Comparison of ENCODE assay signal across 25 cellular contexts in the genomic region with DNA sequence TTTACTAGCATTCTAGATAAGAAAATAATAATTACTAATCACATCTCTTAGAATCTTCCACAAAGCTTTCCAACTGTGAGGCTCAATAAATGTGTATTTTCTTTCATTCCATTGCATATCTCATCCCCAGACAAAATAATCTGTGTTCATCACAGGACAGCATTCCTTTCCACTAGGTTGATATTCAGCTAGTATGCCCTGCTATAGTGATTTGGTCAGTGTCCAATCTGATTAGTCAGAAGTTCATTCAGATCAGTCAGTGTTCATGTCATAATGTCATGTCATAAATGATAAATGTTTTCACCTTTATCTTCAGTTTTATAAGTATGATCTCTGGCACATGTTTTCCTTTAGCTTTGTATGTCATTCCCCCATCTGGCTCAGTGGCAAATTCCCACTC.
"Had no signal": no experiment of that assay in that cellular context is flagged by ENCODE, and none has a peak within 500 bp of the region (broad histone marks: within the 10 kb centered on the region; RNA-seq: fewer than 3 reads in every experiment).

No MANE protein-coding gene starts in this region.

- H3K9me3 ChIP-seq: colonic mucosa, esophagus muscularis mucosa, heart left ventricle, left lung, ovary, prostate gland, right atrium auricular region, spleen, upper lobe of left lung had no signal

- ATAC-seq: activated CD4-positive, alpha-beta T cell treated with anti-CD3 and anti-CD28 coated beads for 36 hours; effector memory CD8-positive, alpha-beta T cell; heart left ventricle; left lung; natural killer cell treated with Interleukin-12 subunit alpha and Interleukin-12 subunit beta and Interleukin-15 and Interleukin-18, amount 100 ng/mL, for 72 hours had no signal

- H3K27ac Mint-ChIP-seq: activated B cell treated with CpG ODN at 0.5 μM for 24 hours; activated CD4-positive, alpha-beta T cell treated with anti-CD3 and anti-CD28 coated beads for 36 hours; activated naive CD4-positive, alpha-beta T cell treated with anti-CD3 and anti-CD28 coated beads, Interleukin-2, amount 10 ng/mL, durations not matched to agents 7 days and 5 days; effector memory CD8-positive, alpha-beta T cell; natural killer cell treated with Interleukin-12 subunit alpha and Interleukin-12 subunit beta and Interleukin-15 and Interleukin-18, amount 100 ng/mL, for 72 hours; T-helper 1 cell treated with Interleukin-12 subunit alpha and Interleukin-12 subunit beta and Interleukin-4 antibody, amounts not matched to agents 30 μg/mL and 1 μg/mL, for 36 hours had no signal

- H3K4me1 Mint-ChIP-seq: activated B cell treated with CpG ODN at 0.5 μM for 24 hours; activated CD4-positive, alpha-beta T cell treated with anti-CD3 and anti-CD28 coated beads for 36 hours; activated naive CD4-positive, alpha-beta T cell treated with anti-CD3 and anti-CD28 coated beads, Interleukin-2, amount 10 ng/mL, durations not matched to agents 7 days and 5 days; central memory CD8-positive, alpha-beta T cell had no signal

- H3K4me3 Mint-ChIP-seq: activated B cell treated with CpG ODN at 0.5 μM for 24 hours; activated CD4-positive, alpha-beta T cell treated with anti-CD3 and anti-CD28 coated beads for 36 hours; activated naive CD4-positive, alpha-beta T cell treated with anti-CD3 and anti-CD28 coated beads, Interleukin-2, amount 10 ng/mL, durations not matched to agents 7 days and 5 days; central memory CD8-positive, alpha-beta T cell; effector memory CD8-positive, alpha-beta T cell; natural killer cell treated with Interleukin-12 subunit alpha and Interleukin-12 subunit beta and Interleukin-15 and Interleukin-18, amount 100 ng/mL, for 72 hours; T-helper 1 cell treated with Interleukin-12 subunit alpha and Interleukin-12 subunit beta and Interleukin-4 antibody, amounts not matched to agents 30 μg/mL and 1 μg/mL, for 36 hours had no signal

- H3K4me3 ChIP-seq: colonic mucosa, dorsolateral prefrontal cortex, esophagus muscularis mucosa, heart left ventricle, left lung, ovary, prostate gland, right atrium auricular region, spleen, upper lobe of left lung had no signal

- H3K27me3 Mint-ChIP-seq: activated B cell treated with CpG ODN at 0.5 μM for 24 hours; activated CD4-positive, alpha-beta T cell treated with anti-CD3 and anti-CD28 coated beads for 36 hours; activated naive CD4-positive, alpha-beta T cell treated with anti-CD3 and anti-CD28 coated beads, Interleukin-2, amount 10 ng/mL, durations not matched to agents 7 days and 5 days; central memory CD8-positive, alpha-beta T cell; effector memory CD8-positive, alpha-beta T cell; natural killer cell treated with Interleukin-12 subunit alpha and Interleukin-12 subunit beta and Interleukin-15 and Interleukin-18, amount 100 ng/mL, for 72 hours had no signal

- H3K9me3 Mint-ChIP-seq: activated B cell treated with CpG ODN at 0.5 μM for 24 hours had no signal

- H3K36me3 ChIP-seq: brain microvascular endothelial cell, colonic mucosa, esophagus muscularis mucosa, heart left ventricle, left lung, ovary, prostate gland, right atrium auricular region, spleen, upper lobe of left lung had no signal

- H3K4me1 ChIP-seq: colonic mucosa, esophagus muscularis mucosa, heart left ventricle, left lung, prostate gland, right atrium auricular region, spleen, upper lobe of left lung had no signal

- H3K36me3 Mint-ChIP-seq: activated naive CD4-positive, alpha-beta T cell treated with anti-CD3 and anti-CD28 coated beads, Interleukin-2, amount 10 ng/mL, durations not matched to agents 7 days and 5 days; natural killer cell treated with Interleukin-12 subunit alpha and Interleukin-12 subunit beta and Interleukin-15 and Interleukin-18, amount 100 ng/mL, for 72 hours had no signal

- DNase-seq: activated B cell treated with CpG ODN at 0.5 μM for 24 hours; activated CD4-positive, alpha-beta T cell treated with anti-CD3 and anti-CD28 coated beads for 36 hours; activated CD4-positive, alpha-beta T cell treated with anti-CD3 and anti-CD28 coated beads, Interleukin-2, amount 50 U/mL, for 48 hours; activated effector memory CD4-positive, alpha-beta T cell treated with Interleukin-2 at 50 U/mL for 16 hours; activated naive CD4-positive, alpha-beta T cell treated with anti-CD3 and anti-CD28 coated beads, Interleukin-2, amount 10 ng/mL, durations not matched to agents 7 days and 5 days; activated T-cell treated with anti-CD3 and anti-CD28 coated beads, Interleukin-2, amount 50 U/mL, for 48 hours; brain microvascular endothelial cell; colonic mucosa; dorsolateral prefrontal cortex; effector memory CD8-positive, alpha-beta T cell; heart left ventricle; left lung; midbrain; ovary; spleen; stimulated activated CD4-positive, alpha-beta T cell treated with anti-CD3 and anti-CD28 coated beads, Interleukin-4, amount 100 ng/mL, for 24 hours; stimulated activated naive CD4-positive, alpha-beta T cell treated with Interleukin-2 at 50 U/mL for 16 hours; T1000; upper lobe of left lung had no signal

- H3K27me3 ChIP-seq: brain microvascular endothelial cell, colonic mucosa, dorsolateral prefrontal cortex, esophagus muscularis mucosa, heart left ventricle, left lung, ovary, right atrium auricular region, spleen, upper lobe of left lung had no signal

- H3K27ac ChIP-seq: brain microvascular endothelial cell, colonic mucosa, dorsolateral prefrontal cortex, esophagus muscularis mucosa, heart left ventricle, left lung, ovary, prostate gland, right atrium auricular region, spleen, upper lobe of left lung had no signal
